Comparison of ENCODE assay signal across 20 cellular contexts in the genomic region with DNA sequence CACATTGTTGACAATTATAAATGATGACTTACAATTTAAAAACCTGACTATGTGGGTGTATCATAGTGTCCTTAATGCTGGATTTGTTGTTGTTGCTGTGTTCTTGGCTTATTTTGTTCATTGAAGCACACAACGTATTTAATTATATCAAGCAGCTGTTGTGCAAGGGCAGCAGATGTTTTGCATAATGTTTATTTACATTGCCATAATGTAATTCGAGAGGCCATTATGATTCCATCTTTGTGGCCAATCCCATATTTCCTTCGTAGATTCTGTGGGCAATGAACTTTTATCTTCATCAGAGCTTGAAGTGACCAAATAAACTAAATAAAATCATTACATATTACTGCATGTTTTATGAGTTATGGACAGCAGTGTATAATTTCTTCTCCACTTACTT.
A peak's percentile ranks its signal among the peaks of the same experiment; 100 is the strongest.
DNase-seq lines count a peak whose midpoint lies in the region.
"Had no signal": no experiment of that assay in that cellular context is flagged by ENCODE, and none has a peak within 500 bp of the region (broad histone marks: within the 10 kb centered on the region; RNA-seq: fewer than 3 reads in every experiment).

No MANE protein-coding gene starts in this region.

- H3K27ac ChIP-seq in caudate nucleus (ENCODE audit: low read depth, low read length): no peak overlapping the region
- H3K27ac ChIP-seq: A549; BLaER1 treated with 17β-estradiol and CSF1 and Interleukin-3, amounts not matched to agents 10 nM and 100 nM had no signal

- DNase-seq in NCI-H2171 treated with DMSO at 0.1 percent for 48 hours (lab: John Stamatoyannopoulos, UW) (peak; percentile 2), NCI-H2171 (lab: John Stamatoyannopoulos, UW) (no peak), NCI-H1105 (lab: John Stamatoyannopoulos, UW) (peak; percentile 69), NCI-H69 (lab: John Stamatoyannopoulos, UW) (peak; percentile 44), left kidney (ENCODE audit: low read depth, low spot score) (peak; percentile 20), caudate nucleus (lab: John Stamatoyannopoulos, UW) (no peak), SIG-M5 (lab: John Stamatoyannopoulos, UW) (no peak)
- DNase-seq: CD8-positive, alpha-beta memory T cell; GF-D8; H9; IMR-90; MG63; NCI-H1048; NCI-H1694 treated with DMSO at 0.1 percent for 48 hours; NCI-H2107; NK-92 treated with Interleukin-12 subunit alpha and Interleukin-12 subunit beta, amount 100 ng/mL, for 24 hours; Right ventricle myocardium superior; T-cell had no signal

Comparison
In these comparisons a context has a peak if more than half of its experiments do, and no peak if none do; other contexts are left out.
1. DNase-seq: peak in NCI-H2171 treated with DMSO at 0.1 percent for 48 hours (single experiment), NCI-H1105 (single experiment), NCI-H69 (single experiment) and left kidney (single experiment); none in NCI-H2171 (single experiment), caudate nucleus (0 of 61) and SIG-M5 (single experiment).